22 cellular contexts compared by ENCODE assay signal in genomic region chr18:53843113-53843512, GRCh38.
"Had no signal": no experiment of that assay in that cellular context is flagged by ENCODE, and none has a peak within 500 bp of the region (broad histone marks: within the 10 kb centered on the region; RNA-seq: fewer than 3 reads in every experiment).

No MANE protein-coding gene starts in this region.

- ATAC-seq: effector memory CD8-positive, alpha-beta T cell; gastroesophageal sphincter; heart left ventricle; left lobe of liver; mucosa of descending colon; right lobe of liver; stimulated activated naive B cell treated with anti-CD40 and anti-IgM and Interleukin-4, amounts not matched to agents 10 μg/mL and 1 μg/mL and 100 μg/mL, for 72 hours had no signal

- H3K4me1 ChIP-seq: esophagus squamous epithelium, gastroesophageal sphincter, heart left ventricle, neural progenitor cell, parathyroid adenoma, right lobe of liver, tibial nerve, upper lobe of left lung had no signal

- H3K79me2 ChIP-seq: hepatocyte, parathyroid adenoma had no signal

- H2AFZ ChIP-seq: hepatocyte, neural progenitor cell, parathyroid adenoma had no signal

- H3K27me3 ChIP-seq: esophagus squamous epithelium, gastroesophageal sphincter, heart left ventricle, hepatocyte, neural progenitor cell, right lobe of liver, tibial nerve, upper lobe of left lung had no signal

- H3K9ac ChIP-seq: neural progenitor cell, parathyroid adenoma had no signal

- H3K36me3 ChIP-seq: esophagus squamous epithelium, gastroesophageal sphincter, heart left ventricle, neural progenitor cell, right lobe of liver, thoracic aorta, tibial nerve, upper lobe of left lung had no signal

- H3K9me3 ChIP-seq: gastroesophageal sphincter, mucosa of descending colon, right lobe of liver, thoracic aorta, tibial nerve, upper lobe of left lung had no signal

- H3K4me2 ChIP-seq: hepatocyte, neural progenitor cell had no signal

- H3K27ac ChIP-seq: esophagus squamous epithelium, gastroesophageal sphincter, heart left ventricle, hepatocyte, neural progenitor cell, parathyroid adenoma, right lobe of liver, thoracic aorta, tibial nerve, upper lobe of left lung had no signal

- H3K4me3 ChIP-seq: esophagus squamous epithelium, gastroesophageal sphincter, heart left ventricle, hepatocyte, lung, mucosa of descending colon, neural progenitor cell, right lobe of liver, thoracic aorta, tibial nerve, upper lobe of left lung had no signal

- DNase-seq: cortex of kidney; effector memory CD8-positive, alpha-beta T cell; erythroblast; esophagus squamous epithelium; heart left ventricle; kidney; mucosa of descending colon; naive B cell; right lobe of liver; small intestine; stimulated activated CD4-positive, alpha-beta T cell treated with anti-CD3 and anti-CD28 coated beads, Interleukin-15, amount 100 ng/mL, for 24 hours; stimulated activated CD4-positive, alpha-beta T cell treated with anti-CD3 and anti-CD28 coated beads, Interleukin-2, amount 100 ng/mL, for 48 hours; stimulated activated naive B cell treated with anti-CD40 and anti-IgM and Interleukin-4, amounts not matched to agents 10 μg/mL and 1 μg/mL and 100 μg/mL, for 72 hours; upper lobe of left lung had no signal
